8 cellular contexts compared by ENCODE assay signal in genomic region chr9:127422133-127422782, GRCh38. TPM values are rescaled to one million over a fixed set of nuclear protein-coding genes. Genes with fewer than 3 reads are reported as not detected.
DNase-seq lines count a peak whose midpoint lies in the region; ATAC-seq, FAIRE-seq and TF ChIP-seq lines count a peak whose summit lies in the region.
"Had no signal": no experiment of that assay in that cellular context is flagged by ENCODE, and none has a peak within 500 bp of the region (broad histone marks: within the 10 kb centered on the region; RNA-seq: fewer than 3 reads in every experiment).

No MANE protein-coding gene starts in this region.

- H2BK15ac ChIP-seq in H1 (ENCODE audit: low read length), result no peak overlapping the region

- no peaks in the 10 kb centered on the region for H3K9me3 Mint-ChIP-seq in GM23338
- H3K9me3 Mint-ChIP-seq in progenitor cell of endocrine pancreas (ENCODE audit: low read depth), result no peaks in the 10 kb centered on the region

- peaks cover 12% of the 10 kb centered on the region for H3K4me1 ChIP-seq in GM23338 (ENCODE audit: insufficient read depth)
- H3K4me1 ChIP-seq in OCI-LY7 (ENCODE audit: insufficient read depth, low read length, poor library complexity, severe bottlenecking), result peaks cover 22% of the 10 kb centered on the region
- peaks cover 0 to 12% (median 7%) of the 10 kb centered on the region in 4 experiments; a peak in 6 of 7 replicates for H3K4me1 ChIP-seq in H1 (replicated peaks in 1 of 4; ENCODE audit: control insufficient read depth in 3 of 4, insufficient read depth in 4 of 4, low read length in 3 of 4)

- H3K14ac ChIP-seq in H1 (ENCODE audit: insufficient read length), result no peak overlapping the region

- H3K4me3 Mint-ChIP-seq in GM23338, result no peak overlapping the region
- H3K4me3 Mint-ChIP-seq in progenitor cell of endocrine pancreas (ENCODE audit: low read depth), result peak overlapping the region; percentile 97

- H2AFZ ChIP-seq in GM23338, result no peak overlapping the region
- H2AFZ ChIP-seq in OCI-LY7 (ENCODE audit: low read length), result no peak overlapping the region
- no peak overlapping the region for H2AFZ ChIP-seq in H1 (ENCODE audit: low read length)

- 0 out of 2 replicates have a peak, but pooled peaks cover 9% of the 10 kb centered on the region for H3F3A ChIP-seq in GM23338 (replicated peaks; ENCODE audit: low read depth)

- H3K27me3 ChIP-seq in GM23338 (ENCODE audit: insufficient read depth) (no peaks in the 10 kb centered on the region), H1 (replicated peaks in 1 of 4; ENCODE audit: control insufficient read depth in 3 of 4, extremely low read depth in 1 of 4, insufficient read depth in 3 of 4, low read length in 3 of 4) (no peaks in the 10 kb centered on the region)

- CTCF ChIA-PET in OCI-LY7 (lab: Charles Lee; ENCODE audit: unreplicated experiment) (no interaction called here), H1 (lab: Charles Lee; ENCODE audit: partially characterized antibody) (interaction anchor here (0.9 to 1.9 kb wide), 3 partner anchors 24 to 145 kb away, joined by 3 to 7 read pairs (median 4); partner anchors contain the start of gene SLC2A8)

- peaks cover 34% of the 10 kb centered on the region for H3K4me1 Mint-ChIP-seq in GM23338
- peaks cover 36% of the 10 kb centered on the region for H3K4me1 Mint-ChIP-seq in progenitor cell of endocrine pancreas (ENCODE audit: low read depth)

- FAIRE-seq in H1 (lab: Jason Lieb, UNC), result no peak

- TF ChIP-seq CTCF in GM23338 (conservative IDR thresholded peaks at IDR 0.05; ENCODE audit: low read depth in 2 of 2), result no peak
- no peak for TF ChIP-seq CTCF in OCI-LY7 (conservative IDR thresholded peaks at IDR 0.05; ENCODE audit: low read length)
- TF ChIP-seq CTCF in H1 (IDR thresholded peaks at IDR 0.05; ENCODE audit: control extremely low read depth in 1 of 3, insufficient read depth in 1 of 3, low read depth in 1 of 3, low read length in 3 of 3), result no peak
- no peak for TF ChIP-seq CTCF in progenitor cell of endocrine pancreas (IDR thresholded peaks at IDR 0.05; ENCODE audit: unreplicated experiment)

- H4K20me1 ChIP-seq in GM23338 (replicated peaks; ENCODE audit: insufficient read depth), result no peaks in the 10 kb centered on the region; the same call in none of the 2 replicates
- H4K20me1 ChIP-seq in OCI-LY7 (ENCODE audit: insufficient read depth, low read length), result no peaks in the 10 kb centered on the region
- peaks cover 2 to 6% of the 10 kb centered on the region in 2 experiments for H4K20me1 ChIP-seq in H1 (replicated peaks in 1 of 2; ENCODE audit: control insufficient read depth in 1 of 2, insufficient read depth in 2 of 2, low read length in 2 of 2)

- no peak overlapping the region for H2BK5ac ChIP-seq in H1 (ENCODE audit: low read depth, low read length)

- intact Hi-C loops in OCI-LY7 (cut with micrococcal nuclease; ENCODE audit: unreplicated experiment), result no loop called here

- TF ChIP-seq EP300 in H1 (IDR thresholded peaks at IDR 0.05; ENCODE audit: borderline replicate concordance in 1 of 2, low read depth in 2 of 2, low read length in 2 of 2), result no peak

- H3K4me3 ChIP-seq in GM23338 (peak overlapping the region; percentile 95; the same call in 1 of the 2 replicates), OCI-LY7 (ENCODE audit: low read depth, low read length, poor library complexity, severe bottlenecking) (peak overlapping the region; percentile 84), H1 (ENCODE audit: extremely low read depth in 1 of 4, insufficient read depth in 2 of 4, low read depth in 3 of 4, low read length in 4 of 4) (peak overlapping the region in 3 of 4 experiments; percentile 11 to 96 (median 94); a peak in 2 of 8 replicates)

- H3K4ac ChIP-seq in H1 (replicated peaks; ENCODE audit: insufficient read length, low read depth, low read length), result no peak overlapping the region

- H3K36me3 ChIP-seq in GM23338 (ENCODE audit: insufficient read depth) (no peaks in the 10 kb centered on the region), OCI-LY7 (ENCODE audit: insufficient read depth, low read length) (peaks cover 7% of the 10 kb centered on the region), H1 (ENCODE audit: control insufficient read depth in 2 of 4, insufficient read depth in 4 of 4, low read length in 3 of 4) (no peaks in the 10 kb centered on the region)

- peaks cover 4% of the 10 kb centered on the region for H3K79me1 ChIP-seq in H1 (ENCODE audit: low read depth, low read length)

- no peak overlapping the region for H3K23ac ChIP-seq in H1 (ENCODE audit: insufficient read length)

- H3K9me2 ChIP-seq in GM23338 (ENCODE audit: insufficient read depth) (no peaks in the 10 kb centered on the region), OCI-LY7 (ENCODE audit: insufficient read depth, low read length) (no peaks in the 10 kb centered on the region)

- 92% methylated on average over 10 of the region's 10 CpGs; no CpG with 5 or more reads in 1 of the 2 experiments for WGBS in H1 (ENCODE audit: extremely low coverage in 1 of 2, insufficient coverage in 1 of 2, insufficient read length in 1 of 2, insufficient replicate concordance in 2 of 2, low coverage in 1 of 2, low lambda C conversion rate in 2 of 2, missing lambda C conversion rate in 1 of 2), 2 experiments

- H2BK20ac ChIP-seq in H1 (ENCODE audit: low read length), result no peak overlapping the region

- H3K27ac ChIP-seq in GM23338 (ENCODE audit: low read depth) (no peak overlapping the region), OCI-LY7 (ENCODE audit: low read depth, low read length, poor library complexity, severe bottlenecking) (no peak overlapping the region), H1 (ENCODE audit: low read depth, low read length) (no peak overlapping the region)

- H3K23me2 ChIP-seq in H1 (ENCODE audit: low read depth, low read length), result peaks cover 13% of the 10 kb centered on the region

- H4K91ac ChIP-seq in H1 (replicated peaks; ENCODE audit: insufficient read length, low read length), result no peak overlapping the region

- in situ Hi-C loops in G401 (cut with HindIII; ENCODE audit: low sequenced_read_pairs), result no loop called here

- H3K27ac Mint-ChIP-seq in GM23338, result no peak overlapping the region
- H3K27ac Mint-ChIP-seq in progenitor cell of endocrine pancreas, result no peak overlapping the region

- no peak overlapping the region for H3K18ac ChIP-seq in H1 (ENCODE audit: extremely low read depth, low read length)

- POLR2A ChIA-PET in OCI-LY7 (lab: Charles Lee), result interaction anchor here (0.9 kb wide), 1 partner anchor 145 kb away, joined by 3 read pairs; no protein-coding TSS in a partner anchor
- POLR2A ChIA-PET in H1 (lab: Charles Lee; ENCODE audit: partially characterized antibody), result interaction anchor here (1.5 to 6.3 kb wide), 4 partner anchors 13 to 29 kb away, joined by 3 to 59 read pairs (median 28); partner anchors contain the start of genes LRSAM1, RPL12 and SLC2A8

- ATAC-seq in GM23338 (no peak), HG03565 (IDR thresholded peaks at IDR 0.05; ENCODE audit: unreplicated experiment) (no peak)
- ATAC-seq: left cardiac atrium had no signal

- no peak overlapping the region; the same call in 1 of the 2 replicates for H3K4me2 ChIP-seq in GM23338
- H3K4me2 ChIP-seq in OCI-LY7 (ENCODE audit: low read length), result peak overlapping the region; percentile 97
- peak overlapping the region; percentile 58 to 74; a peak in 1 of 4 replicates for H3K4me2 ChIP-seq in H1 (ENCODE audit: insufficient read depth in 1 of 2, low read depth in 2 of 2, low read length in 2 of 2)

- no peak overlapping the region for H2BK120ac ChIP-seq in H1 (replicated peaks; ENCODE audit: low read depth, low read length)

- H3K36me3 Mint-ChIP-seq in GM23338 (ENCODE audit: low read depth) (no peaks in the 10 kb centered on the region; the same call in 2 of the 3 replicates), progenitor cell of endocrine pancreas (ENCODE audit: insufficient read depth) (peaks cover 4% of the 10 kb centered on the region)

- H4K8ac ChIP-seq in H1 (ENCODE audit: extremely low read depth, insufficient read depth, low read length), result peak overlapping the region; percentile 8; the same call in 1 of the 2 replicates

- TF ChIP-seq RAD21 in H1 (IDR thresholded peaks at IDR 0.05 in 1 of 2, conservative IDR thresholded peaks at IDR 0.05 in 1 of 2; ENCODE audit: low read depth in 2 of 2, low read length in 2 of 2), result no peak

- H3K79me2 ChIP-seq in GM23338 (replicated peaks; ENCODE audit: insufficient read depth) (peaks cover 31% of the 10 kb centered on the region), OCI-LY7 (ENCODE audit: insufficient read depth, low read depth, low read length) (peaks cover 36% of the 10 kb centered on the region; the same call in 1 of the 2 replicates), H1 (ENCODE audit: control insufficient read depth in 1 of 2, insufficient read depth in 2 of 2, low read length in 2 of 2) (peaks cover 7 to 34% of the 10 kb centered on the region in 2 experiments)

- H2BK12ac ChIP-seq in H1 (ENCODE audit: low read depth, low read length), result no peak overlapping the region

- DNase-seq in GM23338 (ENCODE audit: low spot score) (no peak), OCI-LY7 (ENCODE audit: low spot score) (no peak), H1 (ENCODE audit: low read depth in 1 of 2, low spot score in 2 of 2) (no peak), progenitor cell of endocrine pancreas (ENCODE audit: low spot score, unreplicated experiment) (no peak), NCI-H2081 (lab: John Stamatoyannopoulos, UW) (no peak), G401 (ENCODE audit: low spot score) (no peak)
- DNase-seq: left cardiac atrium had no signal

- no peak for TF ChIP-seq POLR2A in H1 (IDR thresholded peaks at IDR 0.05; ENCODE audit: control extremely low read depth in 1 of 2, low read depth in 2 of 2, low read length in 2 of 2)

- no peak overlapping the region for H4K5ac ChIP-seq in H1 (ENCODE audit: insufficient read length, low read depth, low read length)

- H3K27me3 Mint-ChIP-seq in GM23338 (ENCODE audit: insufficient read depth, low read depth, poor library complexity), result peaks cover 19% of the 10 kb centered on the region
- H3K27me3 Mint-ChIP-seq in progenitor cell of endocrine pancreas, result no peaks in the 10 kb centered on the region

- no peak overlapping the region for H3K56ac ChIP-seq in H1 (replicated peaks; ENCODE audit: insufficient read length, low read depth, low read length)

- H3K9me3 ChIP-seq in OCI-LY7 (ENCODE audit: low read length) (no peaks in the 10 kb centered on the region), H1 (ENCODE audit: insufficient read depth in 2 of 2, low read depth in 1 of 2, low read length in 1 of 2) (no peaks in the 10 kb centered on the region)

- BruUV-seq in OCI-LY7 (replicated peaks; lab: Mats Ljungman, UMichigan), result no TSS peak

- peak overlapping the region in 1 of 4 experiments; percentile 13; a peak in 2 of 7 replicates for H3K9ac ChIP-seq in H1 (replicated peaks in 1 of 4; ENCODE audit: extremely low read depth in 1 of 4, low read depth in 3 of 4, low read length in 3 of 4)

- no peak overlapping the region for H2AK5ac ChIP-seq in H1 (ENCODE audit: low read depth, low read length)

RNA-seq across cellular contexts. Expression of gene ZNF79, which starts 1.9 kb away (rescaled TPM):
- 5.8 and 6.3 TPM in 2 replicates for total RNA-seq in GM23338 (2014; rRNA removed; shearing (Covaris generic))
- polyA plus RNA-seq in GM23338 (2016; fragmentation: Nextera tagmentation; extraction: Ambion mirVana) (2.2 and 2.9 TPM in 2 replicates), H1 (2011; rRNA removed) (2.4 and 2.7 TPM in 2 replicates)
- total RNA-seq in OCI-LY7 (2014; rRNA removed; shearing (Covaris generic)), result 14.1 and 14.9 TPM in 2 replicates
- total RNA-seq in OCI-LY7 (2022) (9.3 and 9.4 TPM in 2 replicates), progenitor cell of endocrine pancreas (12.4 and 12.7 TPM in 2 replicates)
- total RNA-seq in H1 (2021; fragmentation: NEBNext Ultra II Directional; extraction: Animal tissue kit (Norgen Biotek cat#: 25700)), result 7.4 and 7.6 TPM in 2 replicates
- 3.0 TPM for polyA plus RNA-seq in H1 (2011; cell fraction: cytosol; rRNA removed)
- polyA plus RNA-seq in H1 (2011; cell fraction: nucleus; rRNA removed), result 4.6 TPM
- 3.8 to 4.6 TPM (median 4.2 TPM) in 4 replicates for polyA plus RNA-seq in H1 (2012, experiment 1 of 2)
- polyA plus RNA-seq in H1 (2012, experiment 2 of 2), result 0.77 TPM
- 1.8 TPM for polyA plus RNA-seq in H1 (2013, experiment 1 of 2)
- 2.0 TPM for polyA plus RNA-seq in H1 (2013, experiment 2 of 2)
- polyA minus RNA-seq in H1 (2011; rRNA and poly(A)+ RNA removed), result 20.6 and 21.1 TPM in 2 replicates
- 6.9 TPM for polyA minus RNA-seq in H1 (2011; cell fraction: cytosol; rRNA and poly(A)+ RNA removed)
- 18.3 TPM for polyA minus RNA-seq in H1 (2011; cell fraction: nucleus; rRNA and poly(A)+ RNA removed)
- total RNA-seq in G401 (2014; rRNA removed; shearing (Covaris generic)), result 4.8 and 8.8 TPM in 2 replicates

RNA-seq across cellular contexts. Expression of gene SLC2A8, which starts 25.3 kb away (rescaled TPM):
- total RNA-seq in GM23338 (2014; rRNA removed; shearing (Covaris generic)), result 28.9 and 34.1 TPM in 2 replicates
- 16.3 and 18.9 TPM in 2 replicates for polyA plus RNA-seq in GM23338 (2016; fragmentation: Nextera tagmentation; extraction: Ambion mirVana)
- total RNA-seq in OCI-LY7 (2014; rRNA removed; shearing (Covaris generic)), result 5.6 and 11.9 TPM in 2 replicates
- 18.0 and 19.6 TPM in 2 replicates for total RNA-seq in OCI-LY7 (2022)
- total RNA-seq in H1 (2021; fragmentation: NEBNext Ultra II Directional; extraction: Animal tissue kit (Norgen Biotek cat#: 25700)), result 24.6 and 25.6 TPM in 2 replicates
- 30.9 and 36.4 TPM in 2 replicates for polyA plus RNA-seq in H1 (2011; rRNA removed)
- polyA plus RNA-seq in H1 (2011; cell fraction: cytosol; rRNA removed), result 21.7 TPM
- 65.2 TPM for polyA plus RNA-seq in H1 (2011; cell fraction: nucleus; rRNA removed)
- polyA plus RNA-seq in H1 (2012, experiment 1 of 2), result 13.3 to 27.8 TPM (median 23.7 TPM) in 4 replicates
- polyA plus RNA-seq in H1 (2012, experiment 2 of 2), result 25.4 TPM
- 24.7 TPM for polyA plus RNA-seq in H1 (2013, experiment 1 of 2)
- polyA plus RNA-seq in H1 (2013, experiment 2 of 2), result 24.9 TPM
- 18.3 and 19.1 TPM in 2 replicates for polyA minus RNA-seq in H1 (2011; rRNA and poly(A)+ RNA removed)
- 19.2 TPM for polyA minus RNA-seq in H1 (2011; cell fraction: cytosol; rRNA and poly(A)+ RNA removed)
- 24.4 TPM for polyA minus RNA-seq in H1 (2011; cell fraction: nucleus; rRNA and poly(A)+ RNA removed)
- 48.0 and 50.7 TPM in 2 replicates for total RNA-seq in progenitor cell of endocrine pancreas
- 32.7 and 33.0 TPM in 2 replicates for total RNA-seq in G401 (2014; rRNA removed; shearing (Covaris generic))

RNA-seq across cellular contexts. Expression of gene RPL12, which starts 28.9 kb away (rescaled TPM):
- total RNA-seq in GM23338 (2014; rRNA removed; shearing (Covaris generic)), result 1,947 and 2,596 TPM in 2 replicates
- polyA plus RNA-seq in GM23338 (2016; fragmentation: Nextera tagmentation; extraction: Ambion mirVana) (2,121 and 2,369 TPM in 2 replicates), H1 (2011; rRNA removed) (4,427 and 4,892 TPM in 2 replicates)
- 1,855 and 1,868 TPM in 2 replicates for total RNA-seq in OCI-LY7 (2014; rRNA removed; shearing (Covaris generic))
- total RNA-seq in OCI-LY7 (2022) (1,622 and 1,726 TPM in 2 replicates), progenitor cell of endocrine pancreas (1,044 and 1,067 TPM in 2 replicates)
- total RNA-seq in H1 (2021; fragmentation: NEBNext Ultra II Directional; extraction: Animal tissue kit (Norgen Biotek cat#: 25700)), result 1,993 and 2,006 TPM in 2 replicates
- polyA plus RNA-seq in H1 (2011; cell fraction: cytosol; rRNA removed), result 5,729 TPM
- polyA plus RNA-seq in H1 (2011; cell fraction: nucleus; rRNA removed), result 1,855 TPM
- polyA plus RNA-seq in H1 (2012, experiment 1 of 2), result 3,132 to 3,522 TPM (median 3,375 TPM) in 4 replicates
- 5,820 TPM for polyA plus RNA-seq in H1 (2012, experiment 2 of 2)
- 3,402 TPM for polyA plus RNA-seq in H1 (2013, experiment 1 of 2)
- 3,308 TPM for polyA plus RNA-seq in H1 (2013, experiment 2 of 2)
- 609 and 632 TPM in 2 replicates for polyA minus RNA-seq in H1 (2011; rRNA and poly(A)+ RNA removed)
- polyA minus RNA-seq in H1 (2011; cell fraction: cytosol; rRNA and poly(A)+ RNA removed), result 823 TPM
- 843 TPM for polyA minus RNA-seq in H1 (2011; cell fraction: nucleus; rRNA and poly(A)+ RNA removed)
- total RNA-seq in G401 (2014; rRNA removed; shearing (Covaris generic)), result 1,861 and 2,468 TPM in 2 replicates

RNA-seq across cellular contexts. Expression of gene LRSAM1, which starts 29.1 kb away (rescaled TPM):
- 16.9 and 21.9 TPM in 2 replicates for total RNA-seq in GM23338 (2014; rRNA removed; shearing (Covaris generic))
- 12.8 and 16.1 TPM in 2 replicates for polyA plus RNA-seq in GM23338 (2016; fragmentation: Nextera tagmentation; extraction: Ambion mirVana)
- 13.6 and 20.8 TPM in 2 replicates for total RNA-seq in OCI-LY7 (2014; rRNA removed; shearing (Covaris generic))
- 32.2 and 34.1 TPM in 2 replicates for total RNA-seq in OCI-LY7 (2022)
- total RNA-seq in H1 (2021; fragmentation: NEBNext Ultra II Directional; extraction: Animal tissue kit (Norgen Biotek cat#: 25700)), result 18.3 and 18.8 TPM in 2 replicates
- 9.7 and 16.2 TPM in 2 replicates for polyA plus RNA-seq in H1 (2011; rRNA removed)
- polyA plus RNA-seq in H1 (2011; cell fraction: cytosol; rRNA removed), result 14.4 TPM
- 38.1 TPM for polyA plus RNA-seq in H1 (2011; cell fraction: nucleus; rRNA removed)
- polyA plus RNA-seq in H1 (2012, experiment 1 of 2), result 13.0 to 19.6 TPM (median 17.2 TPM) in 4 replicates
- polyA plus RNA-seq in H1 (2012, experiment 2 of 2), result 17.2 TPM
- 10.1 TPM for polyA plus RNA-seq in H1 (2013, experiment 1 of 2)
- polyA plus RNA-seq in H1 (2013, experiment 2 of 2), result 9.4 TPM
- polyA minus RNA-seq in H1 (2011; rRNA and poly(A)+ RNA removed), result 9.7 and 10.9 TPM in 2 replicates
- polyA minus RNA-seq in H1 (2011; cell fraction: cytosol; rRNA and poly(A)+ RNA removed), result 12.3 TPM
- polyA minus RNA-seq in H1 (2011; cell fraction: nucleus; rRNA and poly(A)+ RNA removed), result 21.2 TPM
- 28.5 TPM in 2 replicates for total RNA-seq in progenitor cell of endocrine pancreas
- 20.0 and 20.7 TPM in 2 replicates for total RNA-seq in G401 (2014; rRNA removed; shearing (Covaris generic))
